In the genomic region with DNA sequence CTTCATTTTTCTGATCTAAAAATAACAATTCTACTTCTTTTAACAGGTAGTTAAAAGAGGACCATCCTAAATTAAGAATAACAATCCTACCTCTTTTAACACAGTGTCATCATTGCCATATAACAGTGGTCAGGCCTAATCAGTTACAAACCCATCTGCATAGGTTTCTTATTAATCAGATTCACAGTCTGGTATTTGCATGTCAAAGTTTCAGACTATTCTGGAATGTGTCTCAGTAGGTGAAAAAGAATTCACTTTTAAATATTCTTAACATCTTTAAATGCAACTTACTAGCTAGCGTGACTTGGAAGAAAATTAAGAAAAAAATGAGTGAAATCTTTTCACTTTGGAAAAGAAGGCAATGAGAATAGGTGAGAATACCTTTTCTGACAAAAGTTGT, we compare ENCODE assay signal across 22 cellular contexts. TPM values are rescaled to one million over a fixed set of nuclear protein-coding genes. Genes with fewer than 3 reads are reported as not detected.
DNase-seq lines count a peak whose midpoint lies in the region; ATAC-seq, FAIRE-seq and TF ChIP-seq lines count a peak whose summit lies in the region.
"Had no signal": no experiment of that assay in that cellular context is flagged by ENCODE, and none has a peak within 500 bp of the region (broad histone marks: within the 10 kb centered on the region; RNA-seq: fewer than 3 reads in every experiment).

No MANE protein-coding gene starts in this region.

- H2AFZ ChIP-seq in GM23338 (no peak overlapping the region), astrocyte (ENCODE audit: low read depth, low read length) (no peak overlapping the region)

- no peaks in the 10 kb centered on the region for H3K27me3 Mint-ChIP-seq in GM23338 (ENCODE audit: insufficient read depth, low read depth, poor library complexity)
- no peaks in the 10 kb centered on the region for H3K27me3 Mint-ChIP-seq in astrocyte (ENCODE audit: low read depth, unreplicated experiment)
- peaks cover 27% of the 10 kb centered on the region for H3K27me3 Mint-ChIP-seq in activated CD4-positive, alpha-beta memory T cell treated with anti-CD3 and anti-CD28 coated beads, Interleukin-2, amount 10 ng/mL, durations not matched to agents 7 days and 5 days

- H3K36me3 ChIP-seq in GM23338 (ENCODE audit: insufficient read depth) = no peaks in the 10 kb centered on the region
- no peaks in the 10 kb centered on the region for H3K36me3 ChIP-seq in astrocyte (ENCODE audit: insufficient read depth, low read length)
- H3K36me3 ChIP-seq: BE2C had no signal

- H3K4me3 Mint-ChIP-seq in GM23338 = no peak overlapping the region
- no peak overlapping the region for H3K4me3 Mint-ChIP-seq in astrocyte (ENCODE audit: unreplicated experiment)
- H3K4me3 Mint-ChIP-seq in activated CD4-positive, alpha-beta memory T cell treated with anti-CD3 and anti-CD28 coated beads, Interleukin-2, amount 10 ng/mL, durations not matched to agents 7 days and 5 days = no peak overlapping the region
- H3K4me3 Mint-ChIP-seq: CD4-positive, CD25-positive, alpha-beta regulatory T cell; CD8-positive, alpha-beta memory T cell; HFFc6 had no signal

- H3K9me3 Mint-ChIP-seq in GM23338 (no peaks in the 10 kb centered on the region; the same call in 2 of the 3 replicates), astrocyte (ENCODE audit: unreplicated experiment) (no peaks in the 10 kb centered on the region)
- no peaks in the 10 kb centered on the region for H3K9me3 Mint-ChIP-seq in activated CD4-positive, alpha-beta memory T cell treated with anti-CD3 and anti-CD28 coated beads, Interleukin-2, amount 10 ng/mL, durations not matched to agents 7 days and 5 days
- H3K9me3 Mint-ChIP-seq: CD4-positive, CD25-positive, alpha-beta regulatory T cell; CD8-positive, alpha-beta memory T cell; HFFc6 had no signal

- H3K4me3 ChIP-seq in AG10803 (ENCODE audit: low read length) (no peak overlapping the region), GM23338 (0 out of 2 replicates have a peak overlapping the region, but pooled peaks have one; percentile 8), astrocyte (ENCODE audit: insufficient read depth, low read depth, low read length) (no peak overlapping the region)
- H3K4me3 ChIP-seq: K562 had no signal

- no peak for FAIRE-seq in astrocyte (lab: Jason Lieb, UNC)

- POLR2A ChIA-PET in activated CD4-positive, alpha-beta memory T cell treated with anti-CD3 and anti-CD28 coated beads, Interleukin-2, amount 10 ng/mL, durations not matched to agents 7 days and 5 days (lab: Charles Lee) = no interaction called here

- H3K4me1 ChIP-seq in GM23338 (ENCODE audit: insufficient read depth) (peaks cover 9% of the 10 kb centered on the region), astrocyte (ENCODE audit: insufficient read depth, low read length) (no peaks in the 10 kb centered on the region)
- H3K4me1 ChIP-seq: BE2C had no signal

- 0 out of 2 replicates have a peak overlapping the region, but pooled peaks have one; percentile 15 for H3K27ac Mint-ChIP-seq in GM23338
- no peak overlapping the region for H3K27ac Mint-ChIP-seq in astrocyte (ENCODE audit: unreplicated experiment)
- no peak overlapping the region for H3K27ac Mint-ChIP-seq in activated CD4-positive, alpha-beta memory T cell treated with anti-CD3 and anti-CD28 coated beads, Interleukin-2, amount 10 ng/mL, durations not matched to agents 7 days and 5 days
- H3K27ac Mint-ChIP-seq: CD4-positive, CD25-positive, alpha-beta regulatory T cell; CD8-positive, alpha-beta memory T cell; HFFc6 had no signal

- H3K36me3 Mint-ChIP-seq in GM23338 (ENCODE audit: low read depth) = no peaks in the 10 kb centered on the region
- no peaks in the 10 kb centered on the region for H3K36me3 Mint-ChIP-seq in astrocyte (ENCODE audit: low read depth, unreplicated experiment)
- H3K36me3 Mint-ChIP-seq in activated CD4-positive, alpha-beta memory T cell treated with anti-CD3 and anti-CD28 coated beads, Interleukin-2, amount 10 ng/mL, durations not matched to agents 7 days and 5 days (ENCODE audit: low read depth) = no peaks in the 10 kb centered on the region
- H3K36me3 Mint-ChIP-seq: CD4-positive, CD25-positive, alpha-beta regulatory T cell; CD8-positive, alpha-beta memory T cell had no signal

- H3K27me3 ChIP-seq in GM23338 (ENCODE audit: insufficient read depth) (no peaks in the 10 kb centered on the region), astrocyte (ENCODE audit: insufficient read depth, low read length) (no peaks in the 10 kb centered on the region)

- H3K9ac ChIP-seq in astrocyte (ENCODE audit: low read length) = no peak overlapping the region

- DNase-seq in AG10803 (ENCODE audit: low read depth) (peak; percentile 28), GM23338 (ENCODE audit: low spot score) (no peak), astrocyte (ENCODE audit: low read depth) (peak; percentile 39), DMS79 treated with DMSO at 0.1 percent for 48 hours (lab: John Stamatoyannopoulos, UW) (no peak)
- no peak for DNase-seq in stimulated activated CD4-positive, alpha-beta T cell treated with anti-CD3 and anti-CD28 coated beads, Interleukin-12 subunit alpha, Interleukin-12 subunit beta, amount 100 ng/mL, for 4 hours
- DNase-seq in activated CD4-positive, alpha-beta memory T cell treated with anti-CD3 and anti-CD28 coated beads, Interleukin-2, amount 10 ng/mL, durations not matched to agents 7 days and 5 days = no peak
- DNase-seq: 8988T; BE2C; C1 segment of cervical spinal cord; CD4-positive, CD25-positive, alpha-beta regulatory T cell; CD8-positive, alpha-beta memory T cell; COR-L47; DMS 273 treated with DMSO at 0.1 percent for 48 hours; DMS53; GDM1; HFFc6; IMR-90 had no signal

- ATAC-seq in GM23338 (no peak), HG03135 (IDR thresholded peaks at IDR 0.05; ENCODE audit: unreplicated experiment) (no peak)
- ATAC-seq: K562 had no signal

- H3K4me1 Mint-ChIP-seq in GM23338 = peaks cover 27% of the 10 kb centered on the region
- H3K4me1 Mint-ChIP-seq in astrocyte (ENCODE audit: low read depth, unreplicated experiment) = no peaks in the 10 kb centered on the region
- no peaks in the 10 kb centered on the region for H3K4me1 Mint-ChIP-seq in activated CD4-positive, alpha-beta memory T cell treated with anti-CD3 and anti-CD28 coated beads, Interleukin-2, amount 10 ng/mL, durations not matched to agents 7 days and 5 days
- H3K4me1 Mint-ChIP-seq: CD4-positive, CD25-positive, alpha-beta regulatory T cell; CD8-positive, alpha-beta memory T cell had no signal

- no peaks in the 10 kb centered on the region for H4K20me1 ChIP-seq in GM23338 (replicated peaks; ENCODE audit: insufficient read depth)
- no peaks in the 10 kb centered on the region for H4K20me1 ChIP-seq in astrocyte (ENCODE audit: insufficient read depth, low read length)

- no peaks in the 10 kb centered on the region; the same call in none of the 2 replicates for H3K9me2 ChIP-seq in GM23338 (ENCODE audit: insufficient read depth)

- H3K27ac ChIP-seq in GM23338 (ENCODE audit: low read depth) (no peak overlapping the region), astrocyte (ENCODE audit: low read depth, low read length) (no peak overlapping the region)
- H3K27ac ChIP-seq: HL-60 had no signal

- no peaks in the 10 kb centered on the region for H3K9me3 ChIP-seq in astrocyte (ENCODE audit: insufficient read depth, low read depth, low read length)
- H3K9me3 ChIP-seq: BE2C had no signal

- CTCF ChIA-PET in activated CD4-positive, alpha-beta memory T cell treated with anti-CD3 and anti-CD28 coated beads, Interleukin-2, amount 10 ng/mL, durations not matched to agents 7 days and 5 days (lab: Charles Lee) = no interaction called here

- H3K79me2 ChIP-seq in GM23338 (replicated peaks; ENCODE audit: insufficient read depth) (no peaks in the 10 kb centered on the region), astrocyte (ENCODE audit: insufficient read depth, low read length) (no peaks in the 10 kb centered on the region)

- no peaks in the 10 kb centered on the region for H3F3A ChIP-seq in GM23338 (replicated peaks; ENCODE audit: low read depth)

- H3K4me2 ChIP-seq in GM23338 (peak overlapping the region; percentile 59), astrocyte (ENCODE audit: low read length) (no peak overlapping the region)

- TF ChIP-seq CTCF in AG10803 (conservative IDR thresholded peaks at IDR 0.05; ENCODE audit: low read length) = no peak
- no peak for TF ChIP-seq CTCF in GM23338 (conservative IDR thresholded peaks at IDR 0.05; ENCODE audit: low read depth in 2 of 2)
- no peak for TF ChIP-seq CTCF in astrocyte (IDR thresholded peaks at IDR 0.05; ENCODE audit: insufficient read depth, low read depth, low read length)

TF ChIP-seq in GM23338, 12 proteins besides CTCF, POLR2A, EP300 and RAD21:
- no peak for TF ChIP-seq JUNB (IDR thresholded peaks at IDR 0.05; ENCODE audit: unreplicated experiment)
- no peak for TF ChIP-seq EZH2phosphoT487 (IDR thresholded peaks at IDR 0.05; ENCODE audit: unreplicated experiment)

RNA-seq across cellular contexts. Expression of a gene that starts 6.8 kb away (rescaled TPM):
- total RNA-seq in GM23338 (2014; rRNA removed; shearing (Covaris generic)) = not detected in 2 replicates
- polyA plus RNA-seq in GM23338 (2016; fragmentation: Nextera tagmentation; extraction: Ambion mirVana) = not detected in 2 replicates
- not detected in 2 replicates for total RNA-seq in astrocyte
- not detected for total RNA-seq in activated CD4-positive, alpha-beta memory T cell treated with anti-CD3 and anti-CD28 coated beads, Interleukin-2, amount 10 ng/mL, durations not matched to agents 7 days and 5 days
- total RNA-seq: CD4-positive, CD25-positive, alpha-beta regulatory T cell; CD8-positive, alpha-beta memory T cell; H4; HFFc6; HT1080; IMR-90 had no signal
- polyA plus RNA-seq: CD4-positive, CD25-positive, alpha-beta regulatory T cell; CD8-positive, alpha-beta memory T cell; IMR-90 had no signal

RNA-seq across cellular contexts. Expression of a gene that starts 11.2 kb away (rescaled TPM):
- total RNA-seq in GM23338 (2014; rRNA removed; shearing (Covaris generic)) = not detected in 2 replicates
- not detected in 2 replicates for polyA plus RNA-seq in GM23338 (2016; fragmentation: Nextera tagmentation; extraction: Ambion mirVana)
- not detected in 2 replicates for total RNA-seq in astrocyte
- not detected for total RNA-seq in activated CD4-positive, alpha-beta memory T cell treated with anti-CD3 and anti-CD28 coated beads, Interleukin-2, amount 10 ng/mL, durations not matched to agents 7 days and 5 days
- total RNA-seq: CD4-positive, CD25-positive, alpha-beta regulatory T cell; CD8-positive, alpha-beta memory T cell; H4; HFFc6; HT1080; IMR-90 had no signal
- polyA plus RNA-seq: CD4-positive, CD25-positive, alpha-beta regulatory T cell; CD8-positive, alpha-beta memory T cell; IMR-90; K562 had no signal

RNA-seq across cellular contexts. Expression of a gene that starts 51.4 kb away (rescaled TPM):
- total RNA-seq in GM23338 (2014; rRNA removed; shearing (Covaris generic)) = 7.8 and 9.6 TPM in 2 replicates
- polyA plus RNA-seq in GM23338 (2016; fragmentation: Nextera tagmentation; extraction: Ambion mirVana) = 117 and 123 TPM in 2 replicates
- total RNA-seq in astrocyte = 49.7 and 50.6 TPM in 2 replicates
- total RNA-seq in activated CD4-positive, alpha-beta memory T cell treated with anti-CD3 and anti-CD28 coated beads, Interleukin-2, amount 10 ng/mL, durations not matched to agents 7 days and 5 days = 10 to 100 TPM; 20.7 to 22.0 TPM

Comparison
In these comparisons a context has a peak if more than half of its experiments do, and no peak if none do; other contexts are left out.
1. DNase-seq: peak in AG10803 (single experiment) and astrocyte (single experiment); none in GM23338 (single experiment), stimulated activated CD4-positive, alpha-beta T cell treated with anti-CD3 and anti-CD28 coated beads, Interleukin-12 subunit alpha, Interleukin-12 subunit beta, amount 100 ng/mL, for 4 hours (single experiment), DMS79 treated with DMSO at 0.1 percent for 48 hours (single experiment) and activated CD4-positive, alpha-beta memory T cell treated with anti-CD3 and anti-CD28 coated beads, Interleukin-2, amount 10 ng/mL, durations not matched to agents 7 days and 5 days (single experiment).